In genomic region chr17:8137645-8138342, GRCh38 we compare ENCODE assay signal across 1 cellular context.
TF ChIP-seq lines count a peak whose summit lies in the region.

No MANE protein-coding gene starts in this region.

TF ChIP-seq in endothelial cell of umbilical vein, 7 proteins besides CTCF, POLR2A, EP300 and RAD21 (continued from another document):
- TF ChIP-seq MAX (IDR thresholded peaks at IDR 0.05; ENCODE audit: insufficient read depth, insufficient read length), result no peak
TF ChIP-seq in endothelial cell of umbilical vein: peak in this region for 0.
